In the genomic region with DNA sequence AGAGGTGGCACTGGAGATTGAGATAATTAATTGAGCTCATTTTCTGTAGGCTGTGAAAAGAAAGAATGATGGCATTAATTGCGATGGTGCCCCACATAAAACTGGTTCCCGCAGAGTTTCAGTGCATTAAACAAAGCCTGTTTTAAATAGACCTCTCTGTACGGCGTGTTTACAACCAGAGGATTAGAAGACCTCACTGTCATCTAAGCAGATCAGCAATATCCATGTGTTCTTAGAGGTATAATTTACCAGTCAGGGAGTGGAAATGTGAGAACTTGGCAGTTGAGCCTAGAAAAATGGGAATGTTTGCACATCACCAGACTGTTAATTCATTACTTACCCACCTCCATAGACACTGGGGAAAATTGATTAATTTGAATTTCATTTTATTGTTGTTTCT, we compare ENCODE assay signal across 19 cellular contexts. TPM values are rescaled to one million over a fixed set of nuclear protein-coding genes. Genes with fewer than 3 reads are reported as not detected.
A peak's percentile ranks its signal among the peaks of the same experiment; 100 is the strongest.
DNase-seq lines count a peak whose midpoint lies in the region; ATAC-seq and TF ChIP-seq lines count a peak whose summit lies in the region.
"Had no signal": no experiment of that assay in that cellular context is flagged by ENCODE, and none has a peak within 500 bp of the region (broad histone marks: within the 10 kb centered on the region; RNA-seq: fewer than 3 reads in every experiment).

No MANE protein-coding gene starts in this region.

- H3K9ac ChIP-seq in MM.1S (ENCODE audit: low read length), result no peak overlapping the region

- in situ Hi-C loops in GM13976 (cut with MboI; ENCODE audit: low sequenced_read_pairs, unreplicated experiment), result no loop called here

- H3K27me3 ChIP-seq in PC-9 (ENCODE audit: insufficient read depth, low read depth), result no peaks in the 10 kb centered on the region
- no peaks in the 10 kb centered on the region for H3K27me3 ChIP-seq in foreskin keratinocyte
- H3K27me3 ChIP-seq in MM.1S (replicated peaks; ENCODE audit: insufficient read depth, low read length), result no peaks in the 10 kb centered on the region
- H3K27me3 ChIP-seq: heart right ventricle, right atrium auricular region, SJCRH30, tibial artery had no signal

- DNase-seq in NCI-H1417 (lab: John Stamatoyannopoulos, UW) (peak in 2 of 3 experiments; percentile 38 to 73), NCI-H1417 treated with DMSO at 0.1 percent for 48 hours (lab: John Stamatoyannopoulos, UW) (no peak), PC-9 (no peak), foreskin keratinocyte (no peak), MM.1S (no peak), GM13976 (ENCODE audit: low spot score) (no peak)
- DNase-seq: activated CD4-positive, alpha-beta memory T cell treated with anti-CD3 and anti-CD28 coated beads, Interleukin-2, amount 10 ng/mL, durations not matched to agents 7 days and 5 days; activated CD4-positive, CD25-positive, alpha-beta regulatory T cell; activated naive CD4-positive, alpha-beta T cell treated with anti-CD3 and anti-CD28 coated beads for 36 hours; heart right ventricle; immature natural killer cell; occipital lobe; SJCRH30; stimulated activated naive CD4-positive, alpha-beta T cell; tibial artery had no signal

- peak overlapping the region; percentile 60 for H3K4me2 ChIP-seq in PC-9
- no peak overlapping the region for H3K4me2 ChIP-seq in MM.1S (ENCODE audit: low read depth, low read length)

- peak overlapping the region; percentile 91 for H3K27ac ChIP-seq in PC-9
- H3K27ac ChIP-seq in foreskin keratinocyte, result peak overlapping the region; percentile 94
- H3K27ac ChIP-seq in temporal lobe (ENCODE audit: low read depth, low read length), result peak overlapping the region; percentile 27
- no peak overlapping the region for H3K27ac ChIP-seq in MM.1S (ENCODE audit: low read length)
- H3K27ac ChIP-seq: 22Rv1, SJCRH30, tibial artery had no signal

- POLR2A ChIA-PET in PC-9 (lab: Charles Lee; ENCODE audit: unreplicated experiment), result interaction anchor here (0.5 to 1.6 kb wide), 3 partner anchors 14 to 145 kb away, joined by 3 to 10 read pairs (median 7); a partner anchor contains a TSS

- no TSS peak for BruUV-seq in PC-9 (replicated peaks; lab: Mats Ljungman, UMichigan)

- peaks cover 49% of the 10 kb centered on the region for H3K4me1 ChIP-seq in PC-9 (replicated peaks; ENCODE audit: insufficient read depth)
- H3K4me1 ChIP-seq in foreskin keratinocyte, result peaks cover 17% of the 10 kb centered on the region
- H3K4me1 ChIP-seq in MM.1S (ENCODE audit: low read length), result no peaks in the 10 kb centered on the region

- H3K36me3 ChIP-seq in PC-9 (ENCODE audit: low read depth) (peaks cover 40% of the 10 kb centered on the region), MM.1S (replicated peaks; ENCODE audit: insufficient read depth, low read length) (peaks cover 28% of the 10 kb centered on the region; the same call in 1 of the 2 replicates)

- H3K4me3 ChIP-seq in PC-9 (no peak overlapping the region), MM.1S (ENCODE audit: low read length) (no peak overlapping the region)
- H3K4me3 ChIP-seq: heart right ventricle, right atrium auricular region, SJCRH30, tibial artery had no signal

- H4K20me1 ChIP-seq in PC-9 (ENCODE audit: insufficient read depth) (no peaks in the 10 kb centered on the region), MM.1S (ENCODE audit: insufficient read depth, low read length) (no peaks in the 10 kb centered on the region; the same call in 1 of the 2 replicates)

- H2AFZ ChIP-seq in PC-9, result no peak overlapping the region
- H2AFZ ChIP-seq in MM.1S (ENCODE audit: low read length), result no peak overlapping the region

- ATAC-seq in foreskin keratinocyte, result no peak
- no peak for ATAC-seq in GM19324 (IDR thresholded peaks at IDR 0.05; ENCODE audit: low FRiP score, unreplicated experiment)
- ATAC-seq: heart right ventricle had no signal

- H3F3A ChIP-seq in PC-9 (ENCODE audit: insufficient read depth, low read depth), result peaks cover 69% of the 10 kb centered on the region
- 0 out of 2 replicates have a peak, but pooled peaks cover 3% of the 10 kb centered on the region for H3F3A ChIP-seq in MM.1S (ENCODE audit: insufficient read depth, low read length)

- H3K9me2 ChIP-seq in PC-9 (ENCODE audit: insufficient read depth), result no peaks in the 10 kb centered on the region
- H3K9me2 ChIP-seq in MM.1S (replicated peaks; ENCODE audit: insufficient read depth, low read length), result no peaks in the 10 kb centered on the region

- H3K9me3 ChIP-seq in PC-9 (ENCODE audit: insufficient read depth, low read depth), result no peaks in the 10 kb centered on the region
- H3K9me3 ChIP-seq in MM.1S (replicated peaks; ENCODE audit: insufficient read depth, low read length), result no peaks in the 10 kb centered on the region
- H3K9me3 ChIP-seq: heart right ventricle, right atrium auricular region, SJCRH30, tibial artery had no signal

- H3K79me2 ChIP-seq in PC-9 (ENCODE audit: low read depth) (no peaks in the 10 kb centered on the region), MM.1S (ENCODE audit: low read length) (no peaks in the 10 kb centered on the region)

- CTCF ChIA-PET in PC-9 (lab: Charles Lee), result interaction anchor here (0.6 to 4.1 kb wide), 5 partner anchors 34 to 233 kb away, joined by 4 to 18 read pairs (median 12); a partner anchor contains a TSS

- intact Hi-C loops in PC-9 (cut with micrococcal nuclease; ENCODE audit: unreplicated experiment), result loop anchor here (2.0 to 5.0 kb wide), 2 partner anchors 13 to 139 kb away; no protein-coding TSS in a partner anchor

- TF ChIP-seq CTCF in PC-9 (conservative IDR thresholded peaks at IDR 0.05), result no peak
- no peak for TF ChIP-seq CTCF in foreskin keratinocyte (conservative IDR thresholded peaks at IDR 0.05)
- TF ChIP-seq CTCF in MM.1S (IDR thresholded peaks at IDR 0.05; ENCODE audit: low read length), result no peak
- no peak for TF ChIP-seq CTCF in GM13976 (IDR thresholded peaks at IDR 0.05; ENCODE audit: borderline replicate concordance, control extremely low read depth, extremely low read depth, insufficient read depth, missing control alignments)

RNA-seq across cellular contexts. Expression of a gene that starts 16.1 kb away (rescaled TPM):
- total RNA-seq in PC-9 (2021) (37.1 and 39.3 TPM in 2 replicates), foreskin keratinocyte (30.6 and 30.8 TPM in 2 replicates), temporal lobe (2.7 TPM)
- 39.8 and 42.7 TPM in 2 replicates for polyA plus RNA-seq in foreskin keratinocyte

RNA-seq across cellular contexts. Expression of a gene that starts 36.8 kb away (rescaled TPM):
- total RNA-seq in PC-9 (2021), result 17.8 and 20.8 TPM in 2 replicates
- total RNA-seq in foreskin keratinocyte, result 20.3 and 22.2 TPM in 2 replicates
- 26.2 and 31.5 TPM in 2 replicates for polyA plus RNA-seq in foreskin keratinocyte
- 2.7 TPM for total RNA-seq in temporal lobe
- polyA plus RNA-seq: immature natural killer cell had no signal

RNA-seq across cellular contexts. Expression of a gene that starts 55.8 kb away (rescaled TPM):
- total RNA-seq in PC-9 (2021) (75.6 and 80.6 TPM in 2 replicates), foreskin keratinocyte (29.1 and 31.7 TPM in 2 replicates), temporal lobe (25.3 TPM)
- polyA plus RNA-seq in foreskin keratinocyte, result 38.0 and 38.7 TPM in 2 replicates

Comparison
In these comparisons a context has a peak if more than half of its experiments do, and no peak if none do; other contexts are left out.
1. DNase-seq: peak in NCI-H1417 (2 of 3); none in NCI-H1417 treated with DMSO at 0.1 percent for 48 hours (single experiment), PC-9 (0 of 2), foreskin keratinocyte (0 of 2), MM.1S (single experiment) and GM13976 (single experiment).